Comparison of ENCODE assay signal across 8 cellular contexts in the genomic region with DNA sequence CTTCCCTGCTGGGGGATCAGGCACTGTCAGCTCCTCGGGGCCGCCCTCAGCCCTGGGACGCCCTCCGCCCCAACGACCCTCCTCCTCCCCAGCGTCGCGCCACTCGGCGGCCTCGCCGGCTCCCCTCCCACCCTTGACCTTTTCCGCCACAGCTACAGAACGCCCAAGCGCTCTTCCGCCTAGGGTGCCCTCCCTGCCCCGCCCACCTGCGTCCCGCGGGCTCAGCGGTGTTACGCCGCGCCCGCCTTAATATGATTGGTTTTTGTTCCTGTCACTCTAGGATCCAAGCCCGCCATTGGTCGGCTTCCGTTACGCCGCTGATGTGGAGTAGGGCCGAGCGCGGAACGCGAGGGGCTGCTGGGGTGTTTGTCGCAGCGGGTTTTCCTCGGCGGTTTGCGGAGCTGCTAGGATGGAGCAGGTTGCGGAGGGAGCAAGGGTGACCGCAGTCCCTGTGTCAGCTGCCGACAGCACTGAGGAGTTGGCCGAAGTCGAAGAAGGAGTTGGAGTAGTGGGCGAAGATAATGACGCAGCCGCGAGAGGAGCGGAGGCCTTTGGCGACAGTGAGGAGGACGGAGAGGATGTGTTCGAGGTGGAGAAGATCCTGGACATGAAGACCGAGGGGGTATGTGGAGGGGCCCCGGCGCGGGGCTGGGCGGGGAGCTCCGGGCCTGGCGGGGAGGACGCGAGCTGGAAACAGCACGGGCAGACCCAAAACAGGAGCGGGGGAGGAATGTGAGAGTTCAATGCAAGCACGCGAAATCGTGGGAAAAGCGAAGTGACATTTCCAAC. TPM values are rescaled to one million over a fixed set of nuclear protein-coding genes. Genes with fewer than 3 reads are reported as not detected.
A peak's percentile ranks its signal among the peaks of the same experiment; 100 is the strongest.
DNase-seq lines count a peak whose midpoint lies in the region; ATAC-seq, FAIRE-seq and TF ChIP-seq lines count a peak whose summit lies in the region.

A gene with protein sequence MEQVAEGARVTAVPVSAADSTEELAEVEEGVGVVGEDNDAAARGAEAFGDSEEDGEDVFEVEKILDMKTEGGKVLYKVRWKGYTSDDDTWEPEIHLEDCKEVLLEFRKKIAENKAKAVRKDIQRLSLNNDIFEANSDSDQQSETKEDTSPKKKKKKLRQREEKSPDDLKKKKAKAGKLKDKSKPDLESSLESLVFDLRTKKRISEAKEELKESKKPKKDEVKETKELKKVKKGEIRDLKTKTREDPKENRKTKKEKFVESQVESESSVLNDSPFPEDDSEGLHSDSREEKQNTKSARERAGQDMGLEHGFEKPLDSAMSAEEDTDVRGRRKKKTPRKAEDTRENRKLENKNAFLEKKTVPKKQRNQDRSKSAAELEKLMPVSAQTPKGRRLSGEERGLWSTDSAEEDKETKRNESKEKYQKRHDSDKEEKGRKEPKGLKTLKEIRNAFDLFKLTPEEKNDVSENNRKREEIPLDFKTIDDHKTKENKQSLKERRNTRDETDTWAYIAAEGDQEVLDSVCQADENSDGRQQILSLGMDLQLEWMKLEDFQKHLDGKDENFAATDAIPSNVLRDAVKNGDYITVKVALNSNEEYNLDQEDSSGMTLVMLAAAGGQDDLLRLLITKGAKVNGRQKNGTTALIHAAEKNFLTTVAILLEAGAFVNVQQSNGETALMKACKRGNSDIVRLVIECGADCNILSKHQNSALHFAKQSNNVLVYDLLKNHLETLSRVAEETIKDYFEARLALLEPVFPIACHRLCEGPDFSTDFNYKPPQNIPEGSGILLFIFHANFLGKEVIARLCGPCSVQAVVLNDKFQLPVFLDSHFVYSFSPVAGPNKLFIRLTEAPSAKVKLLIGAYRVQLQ (plus strand): TSS at position 320 of the 789 bp plus-strand sequence. CDS start 90 bp downstream, at position 410.

- peaks cover 12% of the 10 kb centered on the region for H3K36me3 Mint-ChIP-seq in T-helper 2 cell treated with Interferon-gamma antibody and Interleukin-4, amounts not matched to agents 5 μg/mL and 100 μg/mL, for 36 hours (ENCODE audit: low read depth)
- peaks cover under 1% of the 10 kb centered on the region for H3K36me3 Mint-ChIP-seq in astrocyte (ENCODE audit: low read depth, unreplicated experiment)

- no peak for FAIRE-seq in astrocyte (lab: Jason Lieb, UNC)

- H3K36me3 ChIP-seq in astrocyte (ENCODE audit: insufficient read depth, low read length), result no peaks in the 10 kb centered on the region

- no peaks in the 10 kb centered on the region for H3K27me3 Mint-ChIP-seq in T-helper 2 cell treated with Interferon-gamma antibody and Interleukin-4, amounts not matched to agents 5 μg/mL and 100 μg/mL, for 36 hours (ENCODE audit: low read depth)
- H3K27me3 Mint-ChIP-seq in astrocyte (ENCODE audit: low read depth, unreplicated experiment), result no peaks in the 10 kb centered on the region

- peak within 1 kb of the TSS; percentile 94 for H2AFZ ChIP-seq in astrocyte (ENCODE audit: low read depth, low read length)

- no peaks in the 10 kb centered on the region for H3K27me3 ChIP-seq in astrocyte (ENCODE audit: insufficient read depth, low read length)

- H3K4me3 Mint-ChIP-seq in T-helper 2 cell treated with Interferon-gamma antibody and Interleukin-4, amounts not matched to agents 5 μg/mL and 100 μg/mL, for 36 hours, result peak within 1 kb of the TSS; percentile 98
- peak within 1 kb of the TSS; percentile 100 for H3K4me3 Mint-ChIP-seq in astrocyte (ENCODE audit: unreplicated experiment)

- peaks cover 48% of the 10 kb centered on the region for H3K79me2 ChIP-seq in astrocyte (ENCODE audit: insufficient read depth, low read length)

- H3K4me1 Mint-ChIP-seq in T-helper 2 cell treated with Interferon-gamma antibody and Interleukin-4, amounts not matched to agents 5 μg/mL and 100 μg/mL, for 36 hours (ENCODE audit: low read depth), result peaks cover 17% of the 10 kb centered on the region
- H3K4me1 Mint-ChIP-seq in astrocyte (ENCODE audit: low read depth, unreplicated experiment), result peaks cover 3% of the 10 kb centered on the region

- H3K4me2 ChIP-seq in astrocyte (ENCODE audit: low read length), result peak within 1 kb of the TSS; percentile 96

- H3K4me1 ChIP-seq in astrocyte (ENCODE audit: insufficient read depth, low read length), result peaks cover 14% of the 10 kb centered on the region

- H3K4me3 ChIP-seq in astrocyte (ENCODE audit: insufficient read depth, low read depth, low read length), result peak within 1 kb of the TSS; percentile 95

- no peaks in the 10 kb centered on the region for H3K9me3 ChIP-seq in astrocyte (ENCODE audit: insufficient read depth, low read depth, low read length)

- TF ChIP-seq CTCF in astrocyte (IDR thresholded peaks at IDR 0.05; ENCODE audit: insufficient read depth, low read depth, low read length), result no peak

- peaks cover 29% of the 10 kb centered on the region for H4K20me1 ChIP-seq in astrocyte (ENCODE audit: insufficient read depth, low read length)

- peak within 1 kb of the TSS; percentile 94 for H3K9ac ChIP-seq in astrocyte (ENCODE audit: low read length)

- H3K27ac Mint-ChIP-seq in T-helper 2 cell treated with Interferon-gamma antibody and Interleukin-4, amounts not matched to agents 5 μg/mL and 100 μg/mL, for 36 hours, result peak within 1 kb of the TSS; percentile 99
- peak within 1 kb of the TSS; percentile 97 for H3K27ac Mint-ChIP-seq in astrocyte (ENCODE audit: unreplicated experiment)

- peak within 1 kb of the TSS; percentile 84 for H3K27ac ChIP-seq in astrocyte (ENCODE audit: low read depth, low read length)

- ATAC-seq in GM18502 (IDR thresholded peaks at IDR 0.05; ENCODE audit: poor library complexity, unreplicated experiment) (peak; percentile 99), HG02970 (IDR thresholded peaks at IDR 0.05; ENCODE audit: low FRiP score, unreplicated experiment) (peak; percentile 99)

- peak; percentile 95 to 98 for DNase-seq in NCI-H1930 (lab: John Stamatoyannopoulos, UW)
- DNase-seq in T-helper 2 cell treated with Interferon-gamma antibody and Interleukin-4, amounts not matched to agents 5 μg/mL and 100 μg/mL, for 36 hours (ENCODE audit: low spot score), result peak; percentile 92
- peak; percentile 93 for DNase-seq in astrocyte (ENCODE audit: low read depth)
- peak; percentile 96 for DNase-seq in hepatic stellate cell (ENCODE audit: low spot score)
- DNase-seq in renal cortical epithelial cell (ENCODE audit: low read depth), result peak; percentile 81
- no peak for DNase-seq in cortex of kidney (lab: John Stamatoyannopoulos, UW)

- H3K9me3 Mint-ChIP-seq in T-helper 2 cell treated with Interferon-gamma antibody and Interleukin-4, amounts not matched to agents 5 μg/mL and 100 μg/mL, for 36 hours, result peaks cover 5% of the 10 kb centered on the region
- peaks cover 4% of the 10 kb centered on the region for H3K9me3 Mint-ChIP-seq in astrocyte (ENCODE audit: unreplicated experiment)

RNA-seq across cellular contexts. Expression of the gene that starts here (rescaled TPM):
- 18.0 and 22.9 TPM in 2 replicates for total RNA-seq in astrocyte
- total RNA-seq in renal cortical epithelial cell, result 11.8 and 26.7 TPM in 2 replicates
